1 cellular context compared by ENCODE assay signal in the genomic region with DNA sequence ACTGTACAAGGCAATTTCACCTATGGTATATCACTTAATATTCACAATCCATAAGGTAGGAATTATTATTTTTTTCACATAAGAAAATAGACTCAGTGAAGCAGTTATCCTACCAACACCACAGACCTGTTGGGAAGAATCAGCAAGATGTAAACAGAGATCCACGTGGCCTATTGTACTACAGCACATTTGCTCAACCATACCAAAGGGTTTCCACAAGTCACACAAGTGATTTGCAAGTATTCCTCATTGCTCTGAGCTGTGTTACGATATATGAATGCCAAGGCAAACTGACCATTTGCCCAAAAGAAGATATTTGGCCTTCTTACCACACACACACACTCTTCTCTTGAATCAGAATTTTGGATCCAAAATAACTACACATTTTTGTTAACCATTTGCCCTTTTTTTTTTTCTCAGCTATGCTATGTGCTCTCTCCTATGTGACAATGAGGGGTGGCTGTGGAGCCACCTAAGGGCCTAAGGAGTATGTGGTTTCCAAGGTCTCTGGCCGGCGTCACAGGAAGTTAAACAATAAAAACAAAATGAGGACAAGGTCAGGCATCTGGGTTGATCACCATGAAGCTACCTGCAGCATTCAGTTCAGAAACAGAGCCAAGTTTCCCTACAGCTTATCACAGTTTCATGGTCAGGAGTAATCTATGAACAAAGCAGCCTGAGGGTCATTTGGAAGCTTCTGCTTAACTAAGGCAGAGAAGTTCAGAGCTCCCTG.
TF ChIP-seq lines count a peak whose summit lies in the region.

No MANE protein-coding gene starts in this region.

TF ChIP-seq in GM23338, 12 proteins besides CTCF, POLR2A, EP300 and RAD21:
- TF ChIP-seq, protein P1, sequence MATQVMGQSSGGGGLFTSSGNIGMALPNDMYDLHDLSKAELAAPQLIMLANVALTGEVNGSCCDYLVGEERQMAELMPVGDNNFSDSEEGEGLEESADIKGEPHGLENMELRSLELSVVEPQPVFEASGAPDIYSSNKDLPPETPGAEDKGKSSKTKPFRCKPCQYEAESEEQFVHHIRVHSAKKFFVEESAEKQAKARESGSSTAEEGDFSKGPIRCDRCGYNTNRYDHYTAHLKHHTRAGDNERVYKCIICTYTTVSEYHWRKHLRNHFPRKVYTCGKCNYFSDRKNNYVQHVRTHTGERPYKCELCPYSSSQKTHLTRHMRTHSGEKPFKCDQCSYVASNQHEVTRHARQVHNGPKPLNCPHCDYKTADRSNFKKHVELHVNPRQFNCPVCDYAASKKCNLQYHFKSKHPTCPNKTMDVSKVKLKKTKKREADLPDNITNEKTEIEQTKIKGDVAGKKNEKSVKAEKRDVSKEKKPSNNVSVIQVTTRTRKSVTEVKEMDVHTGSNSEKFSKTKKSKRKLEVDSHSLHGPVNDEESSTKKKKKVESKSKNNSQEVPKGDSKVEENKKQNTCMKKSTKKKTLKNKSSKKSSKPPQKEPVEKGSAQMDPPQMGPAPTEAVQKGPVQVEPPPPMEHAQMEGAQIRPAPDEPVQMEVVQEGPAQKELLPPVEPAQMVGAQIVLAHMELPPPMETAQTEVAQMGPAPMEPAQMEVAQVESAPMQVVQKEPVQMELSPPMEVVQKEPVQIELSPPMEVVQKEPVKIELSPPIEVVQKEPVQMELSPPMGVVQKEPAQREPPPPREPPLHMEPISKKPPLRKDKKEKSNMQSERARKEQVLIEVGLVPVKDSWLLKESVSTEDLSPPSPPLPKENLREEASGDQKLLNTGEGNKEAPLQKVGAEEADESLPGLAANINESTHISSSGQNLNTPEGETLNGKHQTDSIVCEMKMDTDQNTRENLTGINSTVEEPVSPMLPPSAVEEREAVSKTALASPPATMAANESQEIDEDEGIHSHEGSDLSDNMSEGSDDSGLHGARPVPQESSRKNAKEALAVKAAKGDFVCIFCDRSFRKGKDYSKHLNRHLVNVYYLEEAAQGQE (IDR thresholded peaks at IDR 0.05; ENCODE audit: unreplicated experiment) = no peak
- TF ChIP-seq EZH2 (IDR thresholded peaks at IDR 0.05; ENCODE audit: low read depth, unreplicated experiment) = no peak
- TF ChIP-seq JUNB (IDR thresholded peaks at IDR 0.05; ENCODE audit: unreplicated experiment) = no peak
- no peak for TF ChIP-seq EZH2phosphoT487 (IDR thresholded peaks at IDR 0.05; ENCODE audit: unreplicated experiment)
- no peak for TF ChIP-seq POLR2AphosphoS5 (IDR thresholded peaks at IDR 0.05; ENCODE audit: low read depth)
- no peak for TF ChIP-seq NANOG (IDR thresholded peaks at IDR 0.05; ENCODE audit: borderline replicate concordance)
- TF ChIP-seq, protein P2, sequence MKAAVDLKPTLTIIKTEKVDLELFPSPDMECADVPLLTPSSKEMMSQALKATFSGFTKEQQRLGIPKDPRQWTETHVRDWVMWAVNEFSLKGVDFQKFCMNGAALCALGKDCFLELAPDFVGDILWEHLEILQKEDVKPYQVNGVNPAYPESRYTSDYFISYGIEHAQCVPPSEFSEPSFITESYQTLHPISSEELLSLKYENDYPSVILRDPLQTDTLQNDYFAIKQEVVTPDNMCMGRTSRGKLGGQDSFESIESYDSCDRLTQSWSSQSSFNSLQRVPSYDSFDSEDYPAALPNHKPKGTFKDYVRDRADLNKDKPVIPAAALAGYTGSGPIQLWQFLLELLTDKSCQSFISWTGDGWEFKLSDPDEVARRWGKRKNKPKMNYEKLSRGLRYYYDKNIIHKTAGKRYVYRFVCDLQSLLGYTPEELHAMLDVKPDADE (IDR thresholded peaks at IDR 0.05) = no peak
- TF ChIP-seq CREB1 (CRISPR knock-in tag; IDR thresholded peaks at IDR 0.05; ENCODE audit: low read depth) = no peak
- TF ChIP-seq, protein P3, sequence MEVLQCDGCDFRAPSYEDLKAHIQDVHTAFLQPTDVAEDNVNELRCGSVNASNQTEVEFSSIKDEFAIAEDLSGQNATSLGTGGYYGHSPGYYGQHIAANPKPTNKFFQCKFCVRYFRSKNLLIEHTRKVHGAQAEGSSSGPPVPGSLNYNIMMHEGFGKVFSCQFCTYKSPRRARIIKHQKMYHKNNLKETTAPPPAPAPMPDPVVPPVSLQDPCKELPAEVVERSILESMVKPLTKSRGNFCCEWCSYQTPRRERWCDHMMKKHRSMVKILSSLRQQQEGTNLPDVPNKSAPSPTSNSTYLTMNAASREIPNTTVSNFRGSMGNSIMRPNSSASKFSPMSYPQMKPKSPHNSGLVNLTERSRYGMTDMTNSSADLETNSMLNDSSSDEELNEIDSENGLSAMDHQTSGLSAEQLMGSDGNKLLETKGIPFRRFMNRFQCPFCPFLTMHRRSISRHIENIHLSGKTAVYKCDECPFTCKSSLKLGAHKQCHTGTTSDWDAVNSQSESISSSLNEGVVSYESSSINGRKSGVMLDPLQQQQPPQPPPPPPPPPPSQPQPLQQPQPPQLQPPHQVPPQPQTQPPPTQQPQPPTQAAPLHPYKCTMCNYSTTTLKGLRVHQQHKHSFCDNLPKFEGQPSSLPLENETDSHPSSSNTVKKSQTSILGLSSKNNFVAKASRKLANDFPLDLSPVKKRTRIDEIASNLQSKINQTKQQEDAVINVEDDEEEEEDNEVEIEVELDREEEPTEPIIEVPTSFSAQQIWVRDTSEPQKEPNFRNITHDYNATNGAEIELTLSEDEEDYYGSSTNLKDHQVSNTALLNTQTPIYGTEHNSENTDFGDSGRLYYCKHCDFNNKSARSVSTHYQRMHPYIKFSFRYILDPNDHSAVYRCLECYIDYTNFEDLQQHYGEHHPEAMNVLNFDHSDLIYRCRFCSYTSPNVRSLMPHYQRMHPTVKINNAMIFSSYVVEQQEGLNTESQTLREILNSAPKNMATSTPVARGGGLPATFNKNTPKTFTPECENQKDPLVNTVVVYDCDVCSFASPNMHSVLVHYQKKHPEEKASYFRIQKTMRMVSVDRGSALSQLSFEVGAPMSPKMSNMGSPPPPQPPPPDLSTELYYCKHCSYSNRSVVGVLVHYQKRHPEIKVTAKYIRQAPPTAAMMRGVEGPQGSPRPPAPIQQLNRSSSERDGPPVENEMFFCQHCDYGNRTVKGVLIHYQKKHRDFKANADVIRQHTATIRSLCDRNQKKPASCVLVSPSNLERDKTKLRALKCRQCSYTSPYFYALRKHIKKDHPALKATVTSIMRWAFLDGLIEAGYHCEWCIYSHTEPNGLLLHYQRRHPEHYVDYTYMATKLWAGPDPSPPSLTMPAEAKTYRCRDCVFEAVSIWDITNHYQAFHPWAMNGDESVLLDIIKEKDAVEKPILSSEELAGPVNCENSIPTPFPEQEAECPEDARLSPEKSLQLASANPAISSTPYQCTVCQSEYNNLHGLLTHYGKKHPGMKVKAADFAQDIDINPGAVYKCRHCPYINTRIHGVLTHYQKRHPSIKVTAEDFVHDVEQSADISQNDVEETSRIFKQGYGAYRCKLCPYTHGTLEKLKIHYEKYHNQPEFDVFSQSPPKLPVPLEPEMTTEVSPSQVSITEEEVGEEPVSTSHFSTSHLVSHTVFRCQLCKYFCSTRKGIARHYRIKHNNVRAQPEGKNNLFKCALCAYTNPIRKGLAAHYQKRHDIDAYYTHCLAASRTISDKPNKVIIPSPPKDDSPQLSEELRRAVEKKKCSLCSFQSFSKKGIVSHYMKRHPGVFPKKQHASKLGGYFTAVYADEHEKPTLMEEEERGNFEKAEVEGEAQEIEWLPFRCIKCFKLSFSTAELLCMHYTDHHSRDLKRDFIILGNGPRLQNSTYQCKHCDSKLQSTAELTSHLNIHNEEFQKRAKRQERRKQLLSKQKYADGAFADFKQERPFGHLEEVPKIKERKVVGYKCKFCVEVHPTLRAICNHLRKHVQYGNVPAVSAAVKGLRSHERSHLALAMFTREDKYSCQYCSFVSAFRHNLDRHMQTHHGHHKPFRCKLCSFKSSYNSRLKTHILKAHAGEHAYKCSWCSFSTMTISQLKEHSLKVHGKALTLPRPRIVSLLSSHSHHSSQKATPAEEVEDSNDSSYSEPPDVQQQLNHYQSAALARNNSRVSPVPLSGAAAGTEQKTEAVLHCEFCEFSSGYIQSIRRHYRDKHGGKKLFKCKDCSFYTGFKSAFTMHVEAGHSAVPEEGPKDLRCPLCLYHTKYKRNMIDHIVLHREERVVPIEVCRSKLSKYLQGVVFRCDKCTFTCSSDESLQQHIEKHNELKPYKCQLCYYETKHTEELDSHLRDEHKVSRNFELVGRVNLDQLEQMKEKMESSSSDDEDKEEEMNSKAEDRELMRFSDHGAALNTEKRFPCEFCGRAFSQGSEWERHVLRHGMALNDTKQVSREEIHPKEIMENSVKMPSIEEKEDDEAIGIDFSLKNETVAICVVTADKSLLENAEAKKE (CRISPR knock-in tag; IDR thresholded peaks at IDR 0.05) = no peak
- TF ChIP-seq ZNF114 (CRISPR knock-in tag; IDR thresholded peaks at IDR 0.05) = no peak
- no peak for TF ChIP-seq ZNF331 (CRISPR knock-in tag; IDR thresholded peaks at IDR 0.05; ENCODE audit: low read depth)
- TF ChIP-seq STAT1 (IDR thresholded peaks at IDR 0.05; ENCODE audit: unreplicated experiment) = no peak
